ENCODE assay signal across 13 cellular contexts in genomic region chr2:16713011-16713423, GRCh38. TPM values are rescaled to one million over a fixed set of nuclear protein-coding genes. Genes with fewer than 3 reads are reported as not detected.
DNase-seq lines count a peak whose midpoint lies in the region; ATAC-seq, FAIRE-seq and TF ChIP-seq lines count a peak whose summit lies in the region.
"Had no signal": no experiment of that assay in that cellular context is flagged by ENCODE, and none has a peak within 500 bp of the region (broad histone marks: within the 10 kb centered on the region; RNA-seq: fewer than 3 reads in every experiment).

No MANE protein-coding gene starts in this region.

- DNase-seq in DMS53 (lab: John Stamatoyannopoulos, UW) (peak; percentile 2), DMS53 treated with DMSO at 0.1 percent for 48 hours (lab: John Stamatoyannopoulos, UW; ENCODE audit: unreplicated experiment) (no peak), NAMALWA (ENCODE audit: low spot score) (peak; percentile 94), pancreas (no peak), DMS114 treated with DMSO at 0.1 percent for 48 hours (lab: John Stamatoyannopoulos, UW; ENCODE audit: unreplicated experiment) (no peak), foreskin fibroblast (no peak), cerebellar nuclear complex (lab: John Stamatoyannopoulos, UW) (no peak)
- DNase-seq: esophagus squamous epithelium; left colon; NK-92 treated with Interleukin-12 subunit alpha and Interleukin-12 subunit beta, amount 100 ng/mL, for 24 hours had no signal

- H3K4me3 ChIP-seq in pancreas (no peak overlapping the region), foreskin fibroblast (ENCODE audit: low read depth in 1 of 2, low read length in 2 of 2) (no peak overlapping the region)
- H3K4me3 ChIP-seq: esophagus squamous epithelium had no signal

- TF ChIP-seq CTCF in pancreas (IDR thresholded peaks at IDR 0.05) (no peak), foreskin fibroblast (IDR thresholded peaks at IDR 0.05; ENCODE audit: low read depth, low read length) (no peak)

- H3K27me3 ChIP-seq in pancreas, result no peaks in the 10 kb centered on the region
- H3K27me3 ChIP-seq: esophagus squamous epithelium had no signal

- ATAC-seq in HG02642 (IDR thresholded peaks at IDR 0.05; ENCODE audit: poor library complexity, unreplicated experiment), result peak; percentile 54
- peak in 3 of 4 donors; percentile 35 to 40 (median 40) for ATAC-seq in pancreas
- ATAC-seq: activated CD4-positive, CD25-positive, alpha-beta regulatory T cell treated with anti-CD3 and anti-CD28 coated beads, Interleukin-2, amount 50 U/mL, for 24 hours; left colon had no signal

- no peak overlapping the region for H3K27ac ChIP-seq in pancreas
- H3K27ac ChIP-seq: esophagus squamous epithelium had no signal

- WGBS in pancreas, 2 donors, result 16 to 20% methylated on average over 5 of the region's 5 CpGs

- intact Hi-C loops in pancreas (cut with DNase I), result no loop called here

- no peaks in the 10 kb centered on the region for H3K9me3 ChIP-seq in pancreas
- H3K9me3 ChIP-seq: esophagus squamous epithelium had no signal

- H3K4me1 ChIP-seq in pancreas, result peaks cover 0 to 10% (median 2%) of the 10 kb centered on the region in 3 donors

- H3K36me3 ChIP-seq in pancreas, result no peaks in the 10 kb centered on the region
- H3K36me3 ChIP-seq: esophagus squamous epithelium had no signal

- no peak for FAIRE-seq in pancreas (lab: Jason Lieb, UNC)
- FAIRE-seq: A204.1 had no signal

RNA-seq across cellular contexts. Expression of gene CYRIA, which starts 47.4 kb away (rescaled TPM):
- total RNA-seq in pancreas, result 1 to 10 TPM; 1.2 to 7.6 (median 2.2) TPM
- 1 to 10 TPM in 1 of 2 donors, under 1 TPM in 1; 0.65 to 1.3 TPM for polyA plus RNA-seq in pancreas

Comparison
In these comparisons a context has a peak if more than half of its experiments do, and no peak if none do; other contexts are left out.
1. DNase-seq: peak in DMS53 (single experiment) and NAMALWA (single experiment); none in DMS53 treated with DMSO at 0.1 percent for 48 hours (single experiment), pancreas (0 of 6), DMS114 treated with DMSO at 0.1 percent for 48 hours (single experiment), foreskin fibroblast (0 of 2) and cerebellar nuclear complex (0 of 2).